12 cellular contexts compared by ENCODE assay signal in genomic region chr3:170634663-170635096, GRCh38. TPM values are rescaled to one million over a fixed set of nuclear protein-coding genes. Genes with fewer than 3 reads are reported as not detected.
DNase-seq lines count a peak whose midpoint lies in the region; ATAC-seq lines count a peak whose summit lies in the region.
"Had no signal": no experiment of that assay in that cellular context is flagged by ENCODE, and none has a peak within 500 bp of the region (broad histone marks: within the 10 kb centered on the region; RNA-seq: fewer than 3 reads in every experiment).

No MANE protein-coding gene starts in this region.

- DNase-seq in germinal center (ENCODE audit: low spot score) (peak; percentile 49), NCI-H2081 treated with DMSO at 0.1 percent for 48 hours (lab: John Stamatoyannopoulos, UW) (no peak), midbrain (lab: John Stamatoyannopoulos, UW) (no peak), mucosa of gallbladder (ENCODE audit: low spot score) (no peak)
- DNase-seq in stimulated activated CD4-positive, alpha-beta T cell treated with anti-CD3 and anti-CD28 coated beads, Interleukin-4, amount 100 ng/mL, for 24 hours: no peak
- DNase-seq: activated CD4-positive, alpha-beta memory T cell treated with anti-CD3 and anti-CD28 coated beads for 36 hours; DMS53; NCI-H1694; stomach had no signal

- peak; percentile 55 for ATAC-seq in GM18520 (IDR thresholded peaks at IDR 0.05; ENCODE audit: unreplicated experiment)
- peak; percentile 66 for ATAC-seq in GM21390 (IDR thresholded peaks at IDR 0.05; ENCODE audit: unreplicated experiment)
- peak; percentile 58 for ATAC-seq in HG03066 (IDR thresholded peaks at IDR 0.05; ENCODE audit: low read depth, unreplicated experiment)

RNA-seq across cellular contexts. Expression of gene SLC7A14, which starts 48.8 kb away (rescaled TPM):
- total RNA-seq in mucosa of gallbladder: 0.32 TPM
- total RNA-seq: activated CD4-positive, alpha-beta memory T cell treated with anti-CD3 and anti-CD28 coated beads for 36 hours had no signal
